ENCODE assay signal across 26 cellular contexts in the genomic region with DNA sequence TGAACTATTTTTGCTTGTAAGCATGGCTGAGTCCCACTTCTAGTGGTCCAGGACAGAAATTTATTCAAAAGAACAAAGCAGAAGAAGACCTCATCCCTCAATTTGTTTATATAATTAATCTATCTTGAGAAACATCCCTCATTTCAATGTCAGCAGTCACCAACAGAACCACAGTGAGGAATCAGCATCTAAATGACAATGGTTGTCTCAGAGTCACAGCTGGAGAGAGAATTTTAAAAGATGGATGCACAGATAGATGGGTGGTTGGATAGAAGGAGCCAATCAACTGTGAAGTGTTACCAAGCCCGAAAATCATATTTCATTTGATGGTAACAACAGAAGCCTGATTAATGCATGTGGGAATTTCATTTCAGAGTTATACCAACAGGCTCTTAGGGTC.
"Had no signal": no experiment of that assay in that cellular context is flagged by ENCODE, and none has a peak within 500 bp of the region (broad histone marks: within the 10 kb centered on the region; RNA-seq: fewer than 3 reads in every experiment).

No MANE protein-coding gene starts in this region.

- H3K27ac ChIP-seq: left ventricle myocardium inferior, ovary, right atrium auricular region, right lobe of liver, testis, thyroid gland, transverse colon, upper lobe of left lung had no signal

- H3K27me3 ChIP-seq: ovary, right atrium auricular region, right lobe of liver, testis, thyroid gland, transverse colon, upper lobe of left lung, vagina had no signal

- H3K27me3 Mint-ChIP-seq: progenitor cell of endocrine pancreas had no signal

- H3K9me3 Mint-ChIP-seq: mesothelial cell of epicardium; naive B cell; natural killer cell; neural crest cell; stimulated activated memory B cell treated with anti-CD40 and anti-IgM and Interleukin-4, amounts not matched to agents 10 μg/mL and 1 μg/mL and 100 μg/mL, for 72 hours; stimulated activated naive CD8-positive, alpha-beta T cell treated with anti-CD3 and anti-CD28 coated beads, Interleukin-15, amount 100 ng/mL, for 72 hours had no signal

- H3K4me1 Mint-ChIP-seq: naive B cell; natural killer cell; stimulated activated memory B cell treated with anti-CD40 and anti-IgM and Interleukin-4, amounts not matched to agents 10 μg/mL and 1 μg/mL and 100 μg/mL, for 72 hours had no signal

- ATAC-seq: natural killer cell; right lobe of liver; stimulated activated memory B cell treated with anti-CD40 and anti-IgM and Interleukin-4, amounts not matched to agents 10 μg/mL and 1 μg/mL and 100 μg/mL, for 72 hours; stimulated activated naive CD8-positive, alpha-beta T cell treated with anti-CD3 and anti-CD28 coated beads, Interleukin-15, amount 100 ng/mL, for 72 hours had no signal

- H3K36me3 ChIP-seq: left ventricle myocardium inferior, ovary, right atrium auricular region, right lobe of liver, thyroid gland, transverse colon, upper lobe of left lung, vagina had no signal

- H3K4me3 Mint-ChIP-seq: mesothelial cell of epicardium; naive B cell; natural killer cell; neural crest cell; stimulated activated memory B cell treated with anti-CD40 and anti-IgM and Interleukin-4, amounts not matched to agents 10 μg/mL and 1 μg/mL and 100 μg/mL, for 72 hours; stimulated activated naive CD8-positive, alpha-beta T cell treated with anti-CD3 and anti-CD28 coated beads, Interleukin-15, amount 100 ng/mL, for 72 hours had no signal

- H3K4me1 ChIP-seq: testis, thyroid gland, transverse colon had no signal

- DNase-seq: hypothalamus; islet precursor cell; left ventricle myocardium inferior; mesendoderm; naive B cell; natural killer cell; ovary; right lobe of liver; stimulated activated CD4-positive, alpha-beta T cell treated with anti-CD3 and anti-CD28 coated beads, Interleukin-1b, Interleukin-23, amount 100 ng/mL, for 48 hours; stimulated activated CD4-positive, alpha-beta T cell treated with anti-CD3 and anti-CD28 coated beads, Interleukin-2, amount 100 ng/mL, for 48 hours; stimulated activated CD4-positive, alpha-beta T cell treated with anti-CD3 and anti-CD28 coated beads, Interleukin-4, amount 100 ng/mL, for 4 hours; stimulated activated CD8-positive, alpha-beta memory T cell treated with anti-CD3 and anti-CD28 coated beads, Interleukin-4, amount 100 ng/mL, for 48 hours; stimulated activated naive CD4-positive, alpha-beta T cell treated with Interleukin-2 at 50 U/mL for 16 hours; stimulated activated naive CD8-positive, alpha-beta T cell treated with anti-CD3 and anti-CD28 coated beads, Interleukin-15, amount 100 ng/mL, for 72 hours; testis; thyroid gland; transverse colon; upper lobe of left lung had no signal

- H3K9me3 ChIP-seq: left ventricle myocardium inferior, ovary, right atrium auricular region, right lobe of liver, testis, thyroid gland, transverse colon, upper lobe of left lung, vagina had no signal

- H3K4me3 ChIP-seq: left ventricle myocardium inferior, lung, ovary, right atrium auricular region, right lobe of liver, smooth muscle cell, testis, thyroid gland, transverse colon, upper lobe of left lung, vagina had no signal

- H3K36me3 Mint-ChIP-seq: mesothelial cell of epicardium; naive B cell; natural killer cell; stimulated activated memory B cell treated with anti-CD40 and anti-IgM and Interleukin-4, amounts not matched to agents 10 μg/mL and 1 μg/mL and 100 μg/mL, for 72 hours had no signal

- H3K4me2 ChIP-seq: smooth muscle cell had no signal

- H3K27ac Mint-ChIP-seq: mesothelial cell of epicardium; naive B cell; natural killer cell; progenitor cell of endocrine pancreas; stimulated activated memory B cell treated with anti-CD40 and anti-IgM and Interleukin-4, amounts not matched to agents 10 μg/mL and 1 μg/mL and 100 μg/mL, for 72 hours had no signal
